ENCODE assay signal across 20 cellular contexts in genomic region chr17:33816842-33817241, GRCh38.
DNase-seq lines count a peak whose midpoint lies in the region; ATAC-seq and TF ChIP-seq lines count a peak whose summit lies in the region.
"Had no signal": no experiment of that assay in that cellular context is flagged by ENCODE, and none has a peak within 500 bp of the region (broad histone marks: within the 10 kb centered on the region; RNA-seq: fewer than 3 reads in every experiment).

No MANE protein-coding gene starts in this region.

- H3K4me1 ChIP-seq in HEK293 (ENCODE audit: control insufficient read depth, insufficient read depth, low read length): no peaks in the 10 kb centered on the region
- peaks cover 4% of the 10 kb centered on the region for H3K4me1 ChIP-seq in neural progenitor cell
- H3K4me1 ChIP-seq: A549, Caco-2 had no signal

- H3K4me3 Mint-ChIP-seq in WTC11 (no peak overlapping the region), neural progenitor cell (no peak overlapping the region)
- H3K4me3 Mint-ChIP-seq in activated CD4-positive, alpha-beta memory T cell treated with anti-CD3 and anti-CD28 coated beads, Interleukin-2, amount 10 ng/mL, durations not matched to agents 7 days and 5 days: no peak overlapping the region
- H3K4me3 Mint-ChIP-seq: B cell; CD4-positive, alpha-beta T cell; CD8-positive, alpha-beta T cell had no signal

- H3K27me3 Mint-ChIP-seq in WTC11 (ENCODE audit: low read depth) (peaks cover 2% of the 10 kb centered on the region; the same call in 1 of the 2 replicates), neural progenitor cell (ENCODE audit: insufficient read depth, low read depth) (peaks cover 2% of the 10 kb centered on the region)
- H3K27me3 Mint-ChIP-seq in activated CD4-positive, alpha-beta memory T cell treated with anti-CD3 and anti-CD28 coated beads, Interleukin-2, amount 10 ng/mL, durations not matched to agents 7 days and 5 days: no peaks in the 10 kb centered on the region

- no peak for ATAC-seq in WTC11
- no peak for ATAC-seq in sciatic nerve
- ATAC-seq: A549; CD8-positive, alpha-beta T cell; GM12878 had no signal

- no peaks in the 10 kb centered on the region for H3F3A ChIP-seq in neural progenitor cell (ENCODE audit: low read depth)

- no peak overlapping the region for H3K27ac ChIP-seq in HEK293 (ENCODE audit: extremely low read depth, low read depth, low read length)
- no peak overlapping the region for H3K27ac ChIP-seq in neural progenitor cell
- H3K27ac ChIP-seq: 22Rv1; A549; BLaER1 treated with 17β-estradiol and CSF1 and Interleukin-3, amounts not matched to agents 10 nM and 100 nM; C4-2B had no signal

- TF ChIP-seq CTCF in HEK293 (tag by site-specific recombination; IDR thresholded peaks at IDR 0.05) (no peak), WTC11 (IDR thresholded peaks at IDR 0.05) (no peak), neural progenitor cell (IDR thresholded peaks at IDR 0.05) (no peak)

- H3K4me1 Mint-ChIP-seq in WTC11 (peaks cover 7% of the 10 kb centered on the region), neural progenitor cell (peaks cover 7% of the 10 kb centered on the region)
- no peaks in the 10 kb centered on the region for H3K4me1 Mint-ChIP-seq in activated CD4-positive, alpha-beta memory T cell treated with anti-CD3 and anti-CD28 coated beads, Interleukin-2, amount 10 ng/mL, durations not matched to agents 7 days and 5 days
- H3K4me1 Mint-ChIP-seq: B cell had no signal

- no peaks in the 10 kb centered on the region for H3K36me3 ChIP-seq in HEK293 (ENCODE audit: control insufficient read depth in 2 of 2, insufficient read depth in 1 of 2, low read length in 2 of 2)
- H3K36me3 ChIP-seq in neural progenitor cell: no peaks in the 10 kb centered on the region
- H3K36me3 ChIP-seq: BLaER1 treated with 17β-estradiol and CSF1 and Interleukin-3, amounts not matched to agents 10 nM and 100 nM had no signal

- H3K9me3 ChIP-seq in HEK293 (ENCODE audit: control insufficient read depth, insufficient read depth, low read depth, low read length) (no peaks in the 10 kb centered on the region), neural progenitor cell (ENCODE audit: low read depth) (no peaks in the 10 kb centered on the region)
- H3K9me3 ChIP-seq: A549; BLaER1 treated with 17β-estradiol and CSF1 and Interleukin-3, amounts not matched to agents 10 nM and 100 nM; Caco-2 had no signal

- no peaks in the 10 kb centered on the region for H3K79me2 ChIP-seq in neural progenitor cell (ENCODE audit: low read depth)

- peak; percentile 4 for DNase-seq in ELF-1 (ENCODE audit: low read depth, low spot score)
- DNase-seq in WTC11 (ENCODE audit: low spot score): peak; percentile 12
- DNase-seq in neural progenitor cell (ENCODE audit: low spot score): no peak
- no peak for DNase-seq in activated CD4-positive, alpha-beta memory T cell treated with anti-CD3 and anti-CD28 coated beads, Interleukin-2, amount 10 ng/mL, durations not matched to agents 7 days and 5 days
- DNase-seq in sciatic nerve (ENCODE audit: low spot score): no peak
- no peak for DNase-seq in activated CD8-positive, alpha-beta memory T cell treated with anti-CD3 and anti-CD28 coated beads for 24 hours
- DNase-seq: AML-193; Caco-2; Calu3; CD4-positive, alpha-beta T cell; CD8-positive, alpha-beta T cell; DMS79 treated with DMSO at 0.1 percent for 48 hours; GDM1 had no signal

- H4K20me1 ChIP-seq in neural progenitor cell (ENCODE audit: low read depth): no peaks in the 10 kb centered on the region

- peak overlapping the region; percentile 50 for H2AFZ ChIP-seq in neural progenitor cell (replicated peaks)

- H3K4me3 ChIP-seq in HEK293 (ENCODE audit: low read depth, low read length) (no peak overlapping the region), neural progenitor cell (no peak overlapping the region)
- H3K4me3 ChIP-seq: A549; BLaER1 treated with 17β-estradiol and CSF1 and Interleukin-3, amounts not matched to agents 10 nM and 100 nM; GM12878 had no signal

- POLR2A ChIA-PET in HEK293 (lab: Yijun Ruan, JAX) (no interaction called here), WTC11 (lab: Charles Lee) (no interaction called here)
- POLR2A ChIA-PET in activated CD4-positive, alpha-beta memory T cell treated with anti-CD3 and anti-CD28 coated beads, Interleukin-2, amount 10 ng/mL, durations not matched to agents 7 days and 5 days (lab: Charles Lee): no interaction called here

- intact Hi-C loops in sciatic nerve (cut with DNase I): no loop called here

- H3K4me2 ChIP-seq in neural progenitor cell: no peak overlapping the region
- H3K4me2 ChIP-seq: A549; BLaER1 treated with 17β-estradiol and CSF1 and Interleukin-3, amounts not matched to agents 10 nM and 100 nM had no signal

- H3K27ac Mint-ChIP-seq in WTC11 (no peak overlapping the region), neural progenitor cell (no peak overlapping the region)
- no peak overlapping the region for H3K27ac Mint-ChIP-seq in activated CD4-positive, alpha-beta memory T cell treated with anti-CD3 and anti-CD28 coated beads, Interleukin-2, amount 10 ng/mL, durations not matched to agents 7 days and 5 days
- H3K27ac Mint-ChIP-seq: B cell; CD4-positive, alpha-beta T cell; CD8-positive, alpha-beta T cell had no signal

- no peaks in the 10 kb centered on the region for H3K27me3 ChIP-seq in neural progenitor cell

- CTCF ChIA-PET in HEK293 (lab: Yijun Ruan, JAX): no interaction called here
- CTCF ChIA-PET in WTC11 (lab: Charles Lee): interaction anchor here (1.0 kb wide), 1 partner anchor 38 kb away, joined by 3 read pairs; no protein-coding TSS in a partner anchor
- CTCF ChIA-PET in activated CD4-positive, alpha-beta memory T cell treated with anti-CD3 and anti-CD28 coated beads, Interleukin-2, amount 10 ng/mL, durations not matched to agents 7 days and 5 days (lab: Charles Lee): no interaction called here

- H3K36me3 Mint-ChIP-seq in WTC11 (no peaks in the 10 kb centered on the region), neural progenitor cell (no peaks in the 10 kb centered on the region)
- H3K36me3 Mint-ChIP-seq in activated CD4-positive, alpha-beta memory T cell treated with anti-CD3 and anti-CD28 coated beads, Interleukin-2, amount 10 ng/mL, durations not matched to agents 7 days and 5 days (ENCODE audit: low read depth): no peaks in the 10 kb centered on the region
- H3K36me3 Mint-ChIP-seq: CD8-positive, alpha-beta T cell had no signal

- no peak overlapping the region for H3K9ac ChIP-seq in neural progenitor cell
- H3K9ac ChIP-seq: BLaER1 treated with 17β-estradiol and CSF1 and Interleukin-3, amounts not matched to agents 10 nM and 100 nM had no signal

- no peaks in the 10 kb centered on the region for H3K9me3 Mint-ChIP-seq in WTC11
- no peaks in the 10 kb centered on the region for H3K9me3 Mint-ChIP-seq in neural progenitor cell
- H3K9me3 Mint-ChIP-seq in activated CD4-positive, alpha-beta memory T cell treated with anti-CD3 and anti-CD28 coated beads, Interleukin-2, amount 10 ng/mL, durations not matched to agents 7 days and 5 days: no peaks in the 10 kb centered on the region
- H3K9me3 Mint-ChIP-seq: CD4-positive, alpha-beta T cell; CD8-positive, alpha-beta T cell had no signal

TF ChIP-seq in HEK293, 187 proteins besides CTCF, POLR2A, EP300 and RAD21:
- TF ChIP-seq ZIC2 (tag by site-specific recombination; IDR thresholded peaks at IDR 0.05): 0 out of 2 replicates have a peak, but pooled peaks have one; percentile 24
- TF ChIP-seq ZNF747 (tag by site-specific recombination; IDR thresholded peaks at IDR 0.05): no peak

TF ChIP-seq in WTC11, 78 proteins besides CTCF, POLR2A, EP300 and RAD21 (continues in another document):
- TF ChIP-seq JUN (CRISPR knock-in tag; IDR thresholded peaks at IDR 0.05) (no peak), TP53 (CRISPR knock-in tag; IDR thresholded peaks at IDR 0.05) (no peak), NR2C2 (CRISPR knock-in tag; IDR thresholded peaks at IDR 0.05) (no peak), ERG (CRISPR knock-in tag; IDR thresholded peaks at IDR 0.05) (no peak), FOXK1 (CRISPR knock-in tag; IDR thresholded peaks at IDR 0.05) (no peak), AR (CRISPR knock-in tag; IDR thresholded peaks at IDR 0.05) (no peak), HMGA2 (CRISPR knock-in tag; IDR thresholded peaks at IDR 0.05) (no peak)

Comparison
In these comparisons a context has a peak if more than half of its experiments do, and no peak if none do; other contexts are left out.
1. DNase-seq: peak in ELF-1 (single experiment) and WTC11 (single experiment); none in neural progenitor cell (single experiment), activated CD4-positive, alpha-beta memory T cell treated with anti-CD3 and anti-CD28 coated beads, Interleukin-2, amount 10 ng/mL, durations not matched to agents 7 days and 5 days (single experiment), sciatic nerve (single experiment) and activated CD8-positive, alpha-beta memory T cell treated with anti-CD3 and anti-CD28 coated beads for 24 hours (single experiment).